ENCODE assay signal across 25 cellular contexts in the genomic region with DNA sequence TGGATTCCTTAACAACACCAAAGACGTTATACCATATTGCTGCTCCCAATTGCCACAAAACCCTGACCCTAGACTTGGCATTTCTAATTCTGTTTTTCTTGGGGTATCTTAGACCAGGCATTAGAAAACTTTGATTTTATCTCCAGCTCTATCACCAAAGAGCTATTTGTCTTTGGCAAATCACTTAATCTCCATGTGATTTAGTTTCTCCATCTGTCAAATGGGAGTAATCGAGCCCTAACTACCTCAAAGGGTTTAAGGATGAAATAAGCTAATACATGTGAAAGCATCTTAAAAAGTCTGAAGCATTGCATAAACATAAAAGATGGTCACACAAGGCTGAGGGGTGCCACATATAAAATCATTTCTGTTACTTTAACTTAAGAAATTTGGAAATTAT.
A peak's percentile ranks its signal among the peaks of the same experiment; 100 is the strongest.
DNase-seq lines count a peak whose midpoint lies in the region; ATAC-seq and TF ChIP-seq lines count a peak whose summit lies in the region.
"Had no signal": no experiment of that assay in that cellular context is flagged by ENCODE, and none has a peak within 500 bp of the region (broad histone marks: within the 10 kb centered on the region; RNA-seq: fewer than 3 reads in every experiment).

No MANE protein-coding gene starts in this region.

- no peak overlapping the region for H3K4me3 Mint-ChIP-seq in activated CD8-positive, alpha-beta T cell treated with anti-CD3 and anti-CD28 coated beads for 36 hours
- H3K4me3 Mint-ChIP-seq in activated CD8-positive, alpha-beta T cell treated with anti-CD3 and anti-CD28 coated beads, Interleukin-2, amount 10 ng/mL, durations not matched to agents 7 days and 5 days, result no peak overlapping the region
- peak overlapping the region; percentile 69 for H3K4me3 Mint-ChIP-seq in CD4-positive, alpha-beta T cell
- H3K4me3 Mint-ChIP-seq in T-cell, result peak overlapping the region; percentile 22 to 56 (median 43)
- H3K4me3 Mint-ChIP-seq in osteocyte (ENCODE audit: unreplicated experiment), result no peak overlapping the region
- H3K4me3 Mint-ChIP-seq: activated B cell treated with CpG ODN at 0.5 μM for 24 hours; activated naive CD4-positive, alpha-beta T cell treated with anti-CD3 and anti-CD28 coated beads, Interleukin-2, amount 10 ng/mL, durations not matched to agents 7 days and 5 days; GM23338; neural crest cell had no signal

- no peak overlapping the region for H3K27ac ChIP-seq in CD4-positive, alpha-beta T cell (ENCODE audit: low read depth, low read length)
- H3K27ac ChIP-seq in effector memory CD4-positive, alpha-beta T cell (ENCODE audit: insufficient read depth, low read length, poor library complexity, severe bottlenecking), result peak overlapping the region; percentile 11
- H3K27ac ChIP-seq: SK-N-MC, upper lobe of right lung had no signal

- H3K4me3 ChIP-seq in effector memory CD4-positive, alpha-beta T cell (ENCODE audit: insufficient read depth, low read depth, low read length, poor library complexity, severe bottlenecking), result no peak overlapping the region
- H3K4me3 ChIP-seq: GM23338, SK-N-MC, smooth muscle cell, upper lobe of right lung had no signal

- peak overlapping the region; percentile 66 for H3K27ac Mint-ChIP-seq in activated CD8-positive, alpha-beta T cell treated with anti-CD3 and anti-CD28 coated beads for 36 hours
- no peak overlapping the region for H3K27ac Mint-ChIP-seq in activated CD8-positive, alpha-beta T cell treated with anti-CD3 and anti-CD28 coated beads, Interleukin-2, amount 10 ng/mL, durations not matched to agents 7 days and 5 days
- peak overlapping the region; percentile 96 for H3K27ac Mint-ChIP-seq in CD4-positive, alpha-beta T cell
- peak overlapping the region; percentile 72 to 81 for H3K27ac Mint-ChIP-seq in T-cell
- H3K27ac Mint-ChIP-seq in osteocyte (ENCODE audit: unreplicated experiment), result no peak overlapping the region
- H3K27ac Mint-ChIP-seq: activated B cell treated with CpG ODN at 0.5 μM for 24 hours; activated naive CD4-positive, alpha-beta T cell treated with anti-CD3 and anti-CD28 coated beads, Interleukin-2, amount 10 ng/mL, durations not matched to agents 7 days and 5 days; GM23338 had no signal

- H3K9me3 Mint-ChIP-seq in activated CD8-positive, alpha-beta T cell treated with anti-CD3 and anti-CD28 coated beads for 36 hours, result no peaks in the 10 kb centered on the region
- no peaks in the 10 kb centered on the region for H3K9me3 Mint-ChIP-seq in activated CD8-positive, alpha-beta T cell treated with anti-CD3 and anti-CD28 coated beads, Interleukin-2, amount 10 ng/mL, durations not matched to agents 7 days and 5 days (ENCODE audit: insufficient read depth)
- no peaks in the 10 kb centered on the region for H3K9me3 Mint-ChIP-seq in CD4-positive, alpha-beta T cell
- H3K9me3 Mint-ChIP-seq in T-cell (peaks cover 0 to 3% (median 0%) of the 10 kb centered on the region in 3 donors), osteocyte (ENCODE audit: unreplicated experiment) (no peaks in the 10 kb centered on the region)
- H3K9me3 Mint-ChIP-seq: activated B cell treated with CpG ODN at 0.5 μM for 24 hours; activated naive CD4-positive, alpha-beta T cell treated with anti-CD3 and anti-CD28 coated beads, Interleukin-2, amount 10 ng/mL, durations not matched to agents 7 days and 5 days; GM23338; neural crest cell had no signal

- DNase-seq in activated CD8-positive, alpha-beta T cell treated with anti-CD3 and anti-CD28 coated beads for 36 hours, result no peak
- no peak for DNase-seq in activated CD8-positive, alpha-beta T cell treated with anti-CD3 and anti-CD28 coated beads, Interleukin-2, amount 10 ng/mL, durations not matched to agents 7 days and 5 days
- DNase-seq in CD4-positive, alpha-beta T cell, result no peak
- DNase-seq in T-cell (no peak), islet precursor cell (no peak), osteocyte (ENCODE audit: extremely low spot score, unreplicated experiment) (no peak), middle frontal gyrus (ENCODE audit: extremely low spot score, low spot score) (no peak)
- no peak for DNase-seq in effector memory CD4-positive, alpha-beta T cell
- DNase-seq: activated B cell treated with CpG ODN at 0.5 μM for 24 hours; activated CD8-positive, alpha-beta memory T cell treated with anti-CD3 and anti-CD28 coated beads for 24 hours; activated naive CD4-positive, alpha-beta T cell treated with anti-CD3 and anti-CD28 coated beads, Interleukin-2, amount 10 ng/mL, durations not matched to agents 7 days and 5 days; anterior cingulate cortex; effector CD4-positive, alpha-beta T cell; hippocampal formation; left colon; NCI-H1092 treated with DMSO at 0.1 percent for 48 hours; NCI-H1930; NCI-H2171 treated with DMSO at 0.1 percent for 48 hours; NCI-H510A treated with DMSO at 0.1 percent for 48 hours; stimulated activated naive CD4-positive, alpha-beta T cell had no signal

- intact Hi-C loops in activated CD8-positive, alpha-beta T cell treated with anti-CD3 and anti-CD28 coated beads for 36 hours (cut with micrococcal nuclease), result loop anchor here (5.0 kb wide), 1 partner anchor 44 kb away; no protein-coding TSS in a partner anchor
- intact Hi-C loops in CD4-positive, alpha-beta T cell (cut with DNase I, micrococcal nuclease), result no loop called here

- H3K27me3 Mint-ChIP-seq in activated CD8-positive, alpha-beta T cell treated with anti-CD3 and anti-CD28 coated beads for 36 hours, result no peaks in the 10 kb centered on the region
- no peaks in the 10 kb centered on the region for H3K27me3 Mint-ChIP-seq in activated CD8-positive, alpha-beta T cell treated with anti-CD3 and anti-CD28 coated beads, Interleukin-2, amount 10 ng/mL, durations not matched to agents 7 days and 5 days (ENCODE audit: low read depth)
- no peaks in the 10 kb centered on the region for H3K27me3 Mint-ChIP-seq in CD4-positive, alpha-beta T cell
- H3K27me3 Mint-ChIP-seq in T-cell, result no peaks in the 10 kb centered on the region
- peaks cover 7% of the 10 kb centered on the region for H3K27me3 Mint-ChIP-seq in osteocyte (ENCODE audit: unreplicated experiment)
- H3K27me3 Mint-ChIP-seq: activated naive CD4-positive, alpha-beta T cell treated with anti-CD3 and anti-CD28 coated beads, Interleukin-2, amount 10 ng/mL, durations not matched to agents 7 days and 5 days had no signal

- no peak for TF ChIP-seq CTCF in activated CD8-positive, alpha-beta T cell treated with anti-CD3 and anti-CD28 coated beads for 36 hours (IDR thresholded peaks at IDR 0.05)
- no peak for TF ChIP-seq CTCF in CD4-positive, alpha-beta T cell (IDR thresholded peaks at IDR 0.05)
- TF ChIP-seq CTCF in osteocyte (IDR thresholded peaks at IDR 0.05), result no peak

- peaks cover 82% of the 10 kb centered on the region for H3K4me1 Mint-ChIP-seq in activated CD8-positive, alpha-beta T cell treated with anti-CD3 and anti-CD28 coated beads for 36 hours (ENCODE audit: low read depth)
- H3K4me1 Mint-ChIP-seq in activated CD8-positive, alpha-beta T cell treated with anti-CD3 and anti-CD28 coated beads, Interleukin-2, amount 10 ng/mL, durations not matched to agents 7 days and 5 days (ENCODE audit: low read depth), result peaks cover 81% of the 10 kb centered on the region
- H3K4me1 Mint-ChIP-seq in CD4-positive, alpha-beta T cell (ENCODE audit: low read depth), result peaks cover 91% of the 10 kb centered on the region
- H3K4me1 Mint-ChIP-seq in T-cell, result peaks cover 87 to 92% (median 91%) of the 10 kb centered on the region in 3 donors
- peaks cover 2% of the 10 kb centered on the region for H3K4me1 Mint-ChIP-seq in osteocyte (ENCODE audit: unreplicated experiment)
- H3K4me1 Mint-ChIP-seq: GM23338, neural crest cell had no signal

- no peaks in the 10 kb centered on the region for H3K27me3 ChIP-seq in CD4-positive, alpha-beta T cell (ENCODE audit: control insufficient read depth, insufficient read depth, low read length)
- no peaks in the 10 kb centered on the region for H3K27me3 ChIP-seq in effector memory CD4-positive, alpha-beta T cell (replicated peaks; ENCODE audit: control insufficient read depth, insufficient read depth, low read length, poor library complexity, severe bottlenecking)
- H3K27me3 ChIP-seq: upper lobe of right lung had no signal

- peaks cover 43% of the 10 kb centered on the region for H3K4me1 ChIP-seq in effector memory CD4-positive, alpha-beta T cell (ENCODE audit: control insufficient read depth, insufficient read depth, low read length, poor library complexity, severe bottlenecking)

- H3K36me3 Mint-ChIP-seq in activated CD8-positive, alpha-beta T cell treated with anti-CD3 and anti-CD28 coated beads for 36 hours (ENCODE audit: low read depth), result peaks cover 13% of the 10 kb centered on the region
- peaks cover 56% of the 10 kb centered on the region for H3K36me3 Mint-ChIP-seq in activated CD8-positive, alpha-beta T cell treated with anti-CD3 and anti-CD28 coated beads, Interleukin-2, amount 10 ng/mL, durations not matched to agents 7 days and 5 days (ENCODE audit: low read depth)
- peaks cover 81% of the 10 kb centered on the region for H3K36me3 Mint-ChIP-seq in CD4-positive, alpha-beta T cell (ENCODE audit: low read depth)
- H3K36me3 Mint-ChIP-seq in T-cell (peaks cover 39% of the 10 kb centered on the region), osteocyte (ENCODE audit: unreplicated experiment) (no peaks in the 10 kb centered on the region)

- no peak for ATAC-seq in activated CD8-positive, alpha-beta T cell treated with anti-CD3 and anti-CD28 coated beads for 36 hours
- ATAC-seq in activated CD8-positive, alpha-beta T cell treated with anti-CD3 and anti-CD28 coated beads, Interleukin-2, amount 10 ng/mL, durations not matched to agents 7 days and 5 days, result no peak
- ATAC-seq in CD4-positive, alpha-beta T cell (ENCODE audit: poor library complexity), result no peak
- no peak for ATAC-seq in T-cell (replicated peaks in 1 of 4)
- ATAC-seq: GM23338, left colon had no signal

- POLR2A ChIA-PET in activated CD8-positive, alpha-beta T cell treated with anti-CD3 and anti-CD28 coated beads for 36 hours (lab: Charles Lee), result interaction anchor here (0.9 kb wide), 1 partner anchor 9 kb away, joined by 4 read pairs; no protein-coding TSS in a partner anchor
- POLR2A ChIA-PET in activated CD8-positive, alpha-beta T cell treated with anti-CD3 and anti-CD28 coated beads, Interleukin-2, amount 10 ng/mL, durations not matched to agents 7 days and 5 days (lab: Charles Lee), result no interaction called here
- POLR2A ChIA-PET in CD4-positive, alpha-beta T cell (lab: Charles Lee), result interaction anchor here (0.7 to 12.8 kb wide), 3 partner anchors 10 to 29 kb away, joined by 3 to 141 read pairs (median 3); no protein-coding TSS in a partner anchor
- POLR2A ChIA-PET in T-cell (lab: Charles Lee), result interaction anchor here in 1 of 2 donors (0.9 kb wide), 1 partner anchor 38 kb away, joined by 3 read pairs; no protein-coding TSS in a partner anchor

- CTCF ChIA-PET in activated CD8-positive, alpha-beta T cell treated with anti-CD3 and anti-CD28 coated beads for 36 hours (lab: Charles Lee), result interaction anchor here (1.2 to 2.3 kb wide), 4 partner anchors 21 to 124 kb away, joined by 3 to 6 read pairs (median 4); no protein-coding TSS in a partner anchor
- CTCF ChIA-PET in activated CD8-positive, alpha-beta T cell treated with anti-CD3 and anti-CD28 coated beads, Interleukin-2, amount 10 ng/mL, durations not matched to agents 7 days and 5 days (lab: Charles Lee), result interaction anchor here (0.9 to 2.4 kb wide), 3 partner anchors 37 to 59 kb away, joined by 3 to 15 read pairs (median 3); no protein-coding TSS in a partner anchor
- CTCF ChIA-PET in CD4-positive, alpha-beta T cell (lab: Charles Lee), result interaction anchor here (2.2 to 3.2 kb wide), 2 partner anchors 42 to 59 kb away, joined by 6 to 8 read pairs; no protein-coding TSS in a partner anchor
- CTCF ChIA-PET in T-cell (lab: Charles Lee), result interaction anchor here in 1 of 2 donors (0.8 to 2.7 kb wide), 3 partner anchors 16 to 59 kb away, joined by 3 to 26 read pairs (median 5); no protein-coding TSS in a partner anchor

- H3K9me3 ChIP-seq in CD4-positive, alpha-beta T cell (ENCODE audit: control insufficient read depth, low read length), result no peaks in the 10 kb centered on the region
- H3K9me3 ChIP-seq in effector memory CD4-positive, alpha-beta T cell (ENCODE audit: control insufficient read depth, low read length), result no peaks in the 10 kb centered on the region
- H3K9me3 ChIP-seq: upper lobe of right lung had no signal

- no peaks in the 10 kb centered on the region for H3K36me3 ChIP-seq in effector memory CD4-positive, alpha-beta T cell (ENCODE audit: control insufficient read depth, insufficient read depth, low read length)
- H3K36me3 ChIP-seq: upper lobe of right lung had no signal

Comparison
In these comparisons a context has a peak if more than half of its experiments do, and no peak if none do; other contexts are left out.
1. H3K27ac Mint-ChIP-seq: peak in activated CD8-positive, alpha-beta T cell treated with anti-CD3 and anti-CD28 coated beads for 36 hours (single experiment), CD4-positive, alpha-beta T cell (single experiment) and T-cell (2 of 2); none in activated CD8-positive, alpha-beta T cell treated with anti-CD3 and anti-CD28 coated beads, Interleukin-2, amount 10 ng/mL, durations not matched to agents 7 days and 5 days (single experiment) and osteocyte (single experiment).
2. H3K4me3 Mint-ChIP-seq: peak in CD4-positive, alpha-beta T cell (single experiment) and T-cell (3 of 3); none in activated CD8-positive, alpha-beta T cell treated with anti-CD3 and anti-CD28 coated beads for 36 hours (single experiment), activated CD8-positive, alpha-beta T cell treated with anti-CD3 and anti-CD28 coated beads, Interleukin-2, amount 10 ng/mL, durations not matched to agents 7 days and 5 days (single experiment) and osteocyte (single experiment).